ENCODE assay signal across 25 cellular contexts in genomic region chr10:101888251-101888949, GRCh38. TPM values are rescaled to one million over a fixed set of nuclear protein-coding genes. Genes with fewer than 3 reads are reported as not detected.
DNase-seq lines count a peak whose midpoint lies in the region; ATAC-seq and TF ChIP-seq lines count a peak whose summit lies in the region.
"Had no signal": no experiment of that assay in that cellular context is flagged by ENCODE, and none has a peak within 500 bp of the region (broad histone marks: within the 10 kb centered on the region; RNA-seq: fewer than 3 reads in every experiment).

No MANE protein-coding gene starts in this region.

- H3K4me3 Mint-ChIP-seq in neural crest cell = peak overlapping the region; percentile 8
- H3K4me3 Mint-ChIP-seq: activated naive CD8-positive, alpha-beta T cell treated with anti-CD3 and anti-CD28 coated beads, Interleukin-2, amount 50 U/mL, for 24 hours; CD4-positive, CD25-positive, alpha-beta regulatory T cell; stimulated activated naive CD8-positive, alpha-beta T cell treated with anti-CD3 and anti-CD28 coated beads, Interleukin-15, Interleukin-2, amounts not matched to agents 100 ng/mL and 50 ng/mL, for 24 hours had no signal

- TF ChIP-seq POLR2A in HCT116 (IDR thresholded peaks at IDR 0.05; ENCODE audit: borderline replicate concordance, extremely low read depth, insufficient read depth, insufficient read length) = no peak
- TF ChIP-seq POLR2A in transverse colon (IDR thresholded peaks at IDR 0.05) = no peak

- H2AFZ ChIP-seq in HCT116 (ENCODE audit: low read depth, low read length, poor library complexity, severe bottlenecking) = no peak overlapping the region
- H2AFZ ChIP-seq: GM23248 had no signal

- H3K79me2 ChIP-seq in HCT116 (ENCODE audit: insufficient read depth, low read length) = no peaks in the 10 kb centered on the region

- in situ Hi-C loops in transverse colon (cut with MboI; ENCODE audit: low pct_ligation_motif_present in 1 of 4, low pct_unique_long_range_greater_than_20kb in 1 of 4, low sequenced_read_pairs in 3 of 4) = no loop called here

- H3K4me1 ChIP-seq in HCT116 (ENCODE audit: control insufficient read depth in 1 of 2, insufficient read depth in 2 of 2, low read length in 2 of 2) = peaks cover 4 to 13% of the 10 kb centered on the region in 2 experiments; a peak in 3 of 4 replicates
- no peaks in the 10 kb centered on the region for H3K4me1 ChIP-seq in transverse colon
- H3K4me1 ChIP-seq: gastroesophageal sphincter, tibial nerve had no signal

- TSS peak; percentile 19 for BruUV-seq in HCT116 (replicated peaks; lab: Mats Ljungman, UMichigan)

- no peaks in the 10 kb centered on the region for H3K9me3 ChIP-seq in HCT116 (ENCODE audit: control insufficient read depth in 1 of 2, insufficient read depth in 1 of 2, low read depth in 1 of 2, low read length in 2 of 2)
- H3K9me3 ChIP-seq in transverse colon = no peaks in the 10 kb centered on the region
- H3K9me3 ChIP-seq: gastroesophageal sphincter, tibial nerve had no signal

- no peaks in the 10 kb centered on the region for H3K9me3 Mint-ChIP-seq in neural crest cell
- H3K9me3 Mint-ChIP-seq: activated naive CD8-positive, alpha-beta T cell treated with anti-CD3 and anti-CD28 coated beads, Interleukin-2, amount 50 U/mL, for 24 hours; CD4-positive, CD25-positive, alpha-beta regulatory T cell; stimulated activated naive CD8-positive, alpha-beta T cell treated with anti-CD3 and anti-CD28 coated beads, Interleukin-15, Interleukin-2, amounts not matched to agents 100 ng/mL and 50 ng/mL, for 24 hours had no signal

- H3K27me3 Mint-ChIP-seq in neural crest cell (ENCODE audit: low read depth) = no peaks in the 10 kb centered on the region
- H3K27me3 Mint-ChIP-seq: activated naive CD8-positive, alpha-beta T cell treated with anti-CD3 and anti-CD28 coated beads, Interleukin-2, amount 50 U/mL, for 24 hours; CD4-positive, CD25-positive, alpha-beta regulatory T cell; stimulated activated naive CD8-positive, alpha-beta T cell treated with anti-CD3 and anti-CD28 coated beads, Interleukin-15, Interleukin-2, amounts not matched to agents 100 ng/mL and 50 ng/mL, for 24 hours had no signal

- H3K9me2 ChIP-seq in HCT116 (ENCODE audit: insufficient read depth) = no peaks in the 10 kb centered on the region

- H3K9ac ChIP-seq in HCT116 (ENCODE audit: low read length) = no peak overlapping the region
- H3K9ac ChIP-seq: GM23248 had no signal

- DNase-seq in HCT116 (ENCODE audit: low read depth, low spot score) = no peak
- DNase-seq in neural crest cell (ENCODE audit: low read depth, low spot score) = no peak
- DNase-seq in transverse colon = no peak
- DNase-seq in GM20000 (ENCODE audit: low spot score) = no peak
- no peak for DNase-seq in coronary artery (ENCODE audit: low spot score)
- DNase-seq: activated effector memory CD4-positive, alpha-beta T cell treated with anti-CD3 and anti-CD28 coated beads, Interleukin-2, amount 50 U/mL, for 16 hours; activated naive CD8-positive, alpha-beta T cell treated with anti-CD3 and anti-CD28 coated beads, Interleukin-2, amount 50 U/mL, for 24 hours; CD4-positive, CD25-positive, alpha-beta regulatory T cell; EL; GM23248; mammary epithelial cell; NCI-H1092 treated with DMSO at 0.1 percent for 48 hours; NCI-H2029; NCI-H2227 treated with DMSO at 0.1 percent for 48 hours; NCI-H774; occipital lobe; SHP77 treated with DMSO at 0.1 percent for 48 hours; stimulated activated CD4-positive, alpha-beta T cell treated with anti-CD3 and anti-CD28 coated beads, Interleukin-4, amount 100 ng/mL, for 4 hours; SW 1271; T1000 had no signal

- no peak for ATAC-seq in HCT116
- ATAC-seq: gastroesophageal sphincter had no signal

- intact Hi-C loops in HCT116 (cut with micrococcal nuclease) (no loop called here), transverse colon (cut with DNase I; ENCODE audit: low total_unique reads) (no loop called here)

- no peaks in the 10 kb centered on the region for H3K36me3 Mint-ChIP-seq in neural crest cell (ENCODE audit: low read depth)

- H3K36me3 ChIP-seq in HCT116 (ENCODE audit: control insufficient read depth in 1 of 2, insufficient read depth in 2 of 2, low read length in 2 of 2) (no peaks in the 10 kb centered on the region), transverse colon (no peaks in the 10 kb centered on the region)

- RAD21 ChIA-PET in HCT116 (lab: Charles Lee; ENCODE audit: low non-redundant PET in 1 of 2, low total read pairs in 2 of 2, uncharacterized antibody in 2 of 2, unreplicated experiment in 2 of 2) = interaction anchor here (0.5 to 1.3 kb wide), 3 partner anchors 121 to 171 kb away, joined by 3 to 5 read pairs (median 5); no protein-coding TSS in a partner anchor

- TF ChIP-seq EP300 in transverse colon (IDR thresholded peaks at IDR 0.05; ENCODE audit: low read depth) = no peak

- no peak overlapping the region for H3K27ac Mint-ChIP-seq in neural crest cell (ENCODE audit: unreplicated experiment)
- H3K27ac Mint-ChIP-seq: activated naive CD8-positive, alpha-beta T cell treated with anti-CD3 and anti-CD28 coated beads, Interleukin-2, amount 50 U/mL, for 24 hours; CD4-positive, CD25-positive, alpha-beta regulatory T cell; stimulated activated naive CD8-positive, alpha-beta T cell treated with anti-CD3 and anti-CD28 coated beads, Interleukin-15, Interleukin-2, amounts not matched to agents 100 ng/mL and 50 ng/mL, for 24 hours had no signal

- H3K27me3 ChIP-seq in HCT116 (ENCODE audit: insufficient read depth, low read length) (no peaks in the 10 kb centered on the region), transverse colon (no peaks in the 10 kb centered on the region)
- H3K27me3 ChIP-seq: gastroesophageal sphincter, tibial nerve had no signal

- H3K4me2 ChIP-seq in HCT116 (ENCODE audit: low read length) = no peak overlapping the region

- CTCF ChIA-PET in HCT116 (lab: Charles Lee) = interaction anchor here (1.0 to 8.0 kb wide), 10 partner anchors 9 to 184 kb away, joined by 3 to 92 read pairs (median 6); no protein-coding TSS in a partner anchor

- 75 to 78% methylated on average over 2 of the region's 2 CpGs for WGBS in transverse colon (ENCODE audit: low coverage in 1 of 2), 2 donors

- H4K20me1 ChIP-seq in HCT116 (ENCODE audit: insufficient read depth) = no peaks in the 10 kb centered on the region

- TF ChIP-seq RAD21 in HCT116 (IDR thresholded peaks at IDR 0.05; ENCODE audit: low read depth) = no peak

- no peak for TF ChIP-seq CTCF in HCT116 (IDR thresholded peaks at IDR 0.05 in 2 of 3, conservative IDR thresholded peaks at IDR 0.05 in 1 of 3; ENCODE audit: borderline replicate concordance in 1 of 3, insufficient read depth in 1 of 3, low read depth in 2 of 3, low read length in 2 of 3)
- no peak for TF ChIP-seq CTCF in neural crest cell (conservative IDR thresholded peaks at IDR 0.05)
- no peak for TF ChIP-seq CTCF in transverse colon (IDR thresholded peaks at IDR 0.05)
- TF ChIP-seq CTCF in GM20000 (IDR thresholded peaks at IDR 0.05; ENCODE audit: extremely low read depth, missing control alignments) = no peak
- no peak for TF ChIP-seq CTCF in coronary artery (IDR thresholded peaks at IDR 0.05)

- no peak overlapping the region for H3K27ac ChIP-seq in HCT116 (ENCODE audit: low read depth, low read length)
- H3K27ac ChIP-seq in cingulate gyrus (ENCODE audit: low read depth, low read length) = peak overlapping the region; percentile 75
- no peak overlapping the region for H3K27ac ChIP-seq in transverse colon
- no peak overlapping the region for H3K27ac ChIP-seq in coronary artery
- H3K27ac ChIP-seq: gastroesophageal sphincter, GM23248, tibial nerve had no signal

- H3K4me1 Mint-ChIP-seq in neural crest cell = peaks cover 29% of the 10 kb centered on the region

- POLR2A ChIA-PET in HCT116 (lab: Charles Lee) = no interaction called here

- H3K4me3 ChIP-seq in GM08714 (ENCODE audit: low read length) (0 out of 2 replicates have a peak overlapping the region, but pooled peaks have one; percentile 14), HCT116 (replicated peaks in 1 of 2; ENCODE audit: low read depth in 1 of 2, low read length in 2 of 2) (no peak overlapping the region), transverse colon (no peak overlapping the region), coronary artery (no peak overlapping the region)
- H3K4me3 ChIP-seq: gastroesophageal sphincter, GM23248, tibial nerve had no signal

TF ChIP-seq in HCT116, 20 proteins besides CTCF, POLR2A, EP300 and RAD21 (continues in another document):
- TF ChIP-seq SIN3A (IDR thresholded peaks at IDR 0.05; ENCODE audit: low read depth) (no peak), ZFX (IDR thresholded peaks at IDR 0.05) (no peak), ZBTB33 (IDR thresholded peaks at IDR 0.05; ENCODE audit: extremely low read depth, insufficient replicate concordance, low read length) (no peak), YY1 (IDR thresholded peaks at IDR 0.05; ENCODE audit: extremely low read depth, insufficient replicate concordance, low read depth, low read length) (no peak), EGR1 (IDR thresholded peaks at IDR 0.05; ENCODE audit: low read depth) (no peak), EZH2 (IDR thresholded peaks at IDR 0.05) (no peak), SRF (IDR thresholded peaks at IDR 0.05; ENCODE audit: low read depth) (no peak), ELF1 (IDR thresholded peaks at IDR 0.05; ENCODE audit: borderline replicate concordance, low read depth) (no peak), MAX (IDR thresholded peaks at IDR 0.05) (no peak), JUND (IDR thresholded peaks at IDR 0.05) (no peak)

RNA-seq across cellular contexts. Expression of gene KCNIP2, which starts 44.8 kb away (rescaled TPM):
- total RNA-seq in HCT116 (2021; ENCODE audit: unreplicated experiment) (8.5 TPM), neural crest cell (2.2 and 3.9 TPM in 2 replicates), transverse colon (1 to 10 TPM; 1.1 to 5.2 (median 2.2) TPM)
- polyA plus RNA-seq in HCT116 (2012) = 2.1 and 3.1 TPM in 2 replicates
